26 cellular contexts compared by ENCODE assay signal in the genomic region with DNA sequence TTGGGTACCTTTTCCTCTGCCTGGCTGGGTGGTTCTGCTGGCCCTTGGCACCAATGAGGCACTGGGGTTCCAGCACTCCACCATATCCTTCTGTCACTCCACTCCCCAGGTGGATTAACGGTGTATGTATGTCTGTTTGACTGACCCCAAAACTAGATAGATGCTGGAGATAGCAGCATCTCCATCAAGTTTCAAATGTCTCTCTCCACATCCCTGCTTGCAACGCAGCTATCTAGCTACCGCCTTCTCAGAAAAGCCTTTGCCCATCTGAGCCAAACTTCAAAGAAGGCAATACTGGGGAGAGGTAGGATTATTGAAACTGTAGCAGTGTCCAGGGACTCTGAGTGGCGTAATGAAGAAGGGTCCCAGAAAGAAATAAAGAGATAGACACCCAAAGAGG.
"Had no signal": no experiment of that assay in that cellular context is flagged by ENCODE, and none has a peak within 500 bp of the region (broad histone marks: within the 10 kb centered on the region; RNA-seq: fewer than 3 reads in every experiment).

No MANE protein-coding gene starts in this region.

- ATAC-seq: left colon; naive thymus-derived CD8-positive, alpha-beta T cell; psoas muscle had no signal

- H2AFZ ChIP-seq: parathyroid adenoma had no signal

- H3K27ac Mint-ChIP-seq: activated naive CD4-positive, alpha-beta T cell treated with anti-CD3 and anti-CD28 coated beads for 36 hours; activated naive CD8-positive, alpha-beta T cell treated with anti-CD3 and anti-CD28 coated beads for 36 hours; dendritic cell treated with granulocyte-macrophage colony-stimulating factor and Interleukin-4, amounts not matched to agents 40 ng/mL and 50 ng/mL, for 4 days; mesothelial cell of epicardium; naive thymus-derived CD8-positive, alpha-beta T cell; T-helper 1 cell treated with Interleukin-12 subunit alpha and Interleukin-12 subunit beta and Interleukin-4 antibody, amounts not matched to agents 30 μg/mL and 1 μg/mL, for 36 hours had no signal

- H3K9me3 Mint-ChIP-seq: activated naive CD4-positive, alpha-beta T cell treated with anti-CD3 and anti-CD28 coated beads for 36 hours; activated naive CD8-positive, alpha-beta T cell treated with anti-CD3 and anti-CD28 coated beads for 36 hours; dendritic cell treated with granulocyte-macrophage colony-stimulating factor and Interleukin-4, amounts not matched to agents 40 ng/mL and 50 ng/mL, for 4 days; mesothelial cell of epicardium; neural crest cell; T-helper 1 cell treated with Interleukin-12 subunit alpha and Interleukin-12 subunit beta and Interleukin-4 antibody, amounts not matched to agents 30 μg/mL and 1 μg/mL, for 36 hours had no signal

- H3K27ac ChIP-seq: adrenal gland, parathyroid adenoma, psoas muscle, thoracic aorta, WERI-Rb-1 had no signal

- H3K36me3 ChIP-seq: adrenal gland, thoracic aorta, WERI-Rb-1 had no signal

- H3K4me3 ChIP-seq: adrenal gland, psoas muscle, thoracic aorta had no signal

- DNase-seq: activated CD4-positive, alpha-beta T cell treated with anti-CD3 and anti-CD28 coated beads for 48 hours; activated CD4-positive, alpha-beta T cell treated with anti-CD3 and anti-CD28 coated beads, Interleukin-2, amount 50 U/mL, for 48 hours; activated CD8-positive, alpha-beta memory T cell treated with anti-CD3 and anti-CD28 coated beads for 24 hours; activated effector memory CD4-positive, alpha-beta T cell treated with anti-CD3 and anti-CD28 coated beads, Interleukin-2, amount 50 U/mL, for 16 hours; activated naive CD4-positive, alpha-beta T cell treated with anti-CD3 and anti-CD28 coated beads for 36 hours; activated naive CD8-positive, alpha-beta T cell treated with anti-CD3 and anti-CD28 coated beads for 36 hours; adrenal gland; central memory CD4-positive, alpha-beta T cell; effector CD4-positive, alpha-beta T cell; left colon; mammary epithelial cell; naive thymus-derived CD8-positive, alpha-beta T cell; psoas muscle; stimulated activated CD4-positive, alpha-beta T cell treated with anti-CD3 and anti-CD28 coated beads, Interleukin-15, amount 100 ng/mL, for 24 hours; stimulated activated CD4-positive, alpha-beta T cell treated with anti-CD3 and anti-CD28 coated beads, Interleukin-2, amount 100 ng/mL, for 24 hours; stimulated activated naive CD8-positive, alpha-beta T cell treated with anti-CD3 and anti-CD28 coated beads, Interleukin-15, Interleukin-2, amounts not matched to agents 100 U/mL and 50 U/mL, for 24 hours; SW 1271; T1000; trophoblast cell; WERI-Rb-1 had no signal

- H3K9ac ChIP-seq: parathyroid adenoma had no signal

- H3K4me1 ChIP-seq: parathyroid adenoma, psoas muscle had no signal

- H3K79me2 ChIP-seq: parathyroid adenoma had no signal

- H3K4me3 Mint-ChIP-seq: activated naive CD4-positive, alpha-beta T cell treated with anti-CD3 and anti-CD28 coated beads for 36 hours; activated naive CD8-positive, alpha-beta T cell treated with anti-CD3 and anti-CD28 coated beads for 36 hours; dendritic cell treated with granulocyte-macrophage colony-stimulating factor and Interleukin-4, amounts not matched to agents 40 ng/mL and 50 ng/mL, for 4 days; mesothelial cell of epicardium; neural crest cell; T-helper 1 cell treated with Interleukin-12 subunit alpha and Interleukin-12 subunit beta and Interleukin-4 antibody, amounts not matched to agents 30 μg/mL and 1 μg/mL, for 36 hours had no signal

- H3K36me3 Mint-ChIP-seq: mesothelial cell of epicardium had no signal

- H3K9me3 ChIP-seq: adrenal gland, psoas muscle, thoracic aorta had no signal
